Comparison of ENCODE assay signal across 14 cellular contexts in the genomic region with DNA sequence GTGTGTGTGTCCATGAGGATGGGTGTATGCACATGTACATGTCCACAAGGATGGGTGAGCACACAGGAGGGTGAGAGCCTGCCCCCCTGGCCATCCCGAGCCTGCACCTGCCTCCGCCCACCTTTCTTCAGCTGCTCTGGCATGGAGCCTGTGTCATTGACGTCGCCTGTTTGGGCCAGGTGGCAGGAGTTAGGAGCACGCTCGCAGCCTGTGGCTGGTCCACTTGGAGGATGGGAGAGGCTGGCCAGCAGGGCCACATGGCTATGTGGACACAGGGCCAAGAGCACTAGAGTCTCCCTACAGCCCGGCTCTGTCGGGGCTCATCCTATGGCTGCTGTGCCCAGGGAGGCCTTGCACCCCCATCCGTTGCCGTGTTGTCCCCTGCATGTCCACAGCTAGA. TPM values are rescaled to one million over a fixed set of nuclear protein-coding genes. Genes with fewer than 3 reads are reported as not detected.
DNase-seq lines count a peak whose midpoint lies in the region; ATAC-seq and TF ChIP-seq lines count a peak whose summit lies in the region.
"Had no signal": no experiment of that assay in that cellular context is flagged by ENCODE, and none has a peak within 500 bp of the region (broad histone marks: within the 10 kb centered on the region; RNA-seq: fewer than 3 reads in every experiment).

No MANE protein-coding gene starts in this region.

- no peak for ATAC-seq in HG03469 (IDR thresholded peaks at IDR 0.05; ENCODE audit: unreplicated experiment)
- ATAC-seq: activated CD4-positive, alpha-beta T cell treated with anti-CD3 and anti-CD28 coated beads for 36 hours; left lung had no signal

- no peak for TF ChIP-seq POLR2A in tibial nerve (IDR thresholded peaks at IDR 0.05)

- H3K27me3 ChIP-seq in esophagus (ENCODE audit: control insufficient read depth in 1 of 2, insufficient read depth in 2 of 2, low read length in 2 of 2) (no peaks in the 10 kb centered on the region), tibial nerve (no peaks in the 10 kb centered on the region)

- DNase-seq in NCI-H2081 (lab: John Stamatoyannopoulos, UW), result peak; percentile 30 to 59
- no peak for DNase-seq in NCI-H2081 treated with DMSO at 0.1 percent for 48 hours (lab: John Stamatoyannopoulos, UW)
- DNase-seq in NCI-H345 (lab: John Stamatoyannopoulos, UW), result peak; percentile 77
- DNase-seq in tibial nerve (ENCODE audit: low spot score in 2 of 2), result no peak
- DNase-seq in activated effector memory CD4-positive, alpha-beta T cell treated with Interleukin-2 at 50 U/mL for 16 hours, result no peak
- no peak for DNase-seq in stimulated activated CD4-positive, alpha-beta T cell treated with anti-CD3 and anti-CD28 coated beads, Interleukin-2, amount 100 ng/mL, for 48 hours
- DNase-seq: activated CD4-positive, alpha-beta T cell treated with anti-CD3 and anti-CD28 coated beads for 36 hours; Caco-2; hypothalamus; left lung; NCI-H524; T-helper 2 cell had no signal

- TF ChIP-seq EP300 in tibial nerve (IDR thresholded peaks at IDR 0.05), result no peak

- H3K4me1 ChIP-seq in esophagus (ENCODE audit: control insufficient read depth in 2 of 2, insufficient read depth in 2 of 2, low read length in 1 of 2), result peaks cover 14 to 58% of the 10 kb centered on the region in 2 donors
- H3K4me1 ChIP-seq in tibial nerve, result peaks cover 0 to 72% (median 40%) of the 10 kb centered on the region in 4 donors

- H3K36me3 ChIP-seq in esophagus (ENCODE audit: control insufficient read depth in 2 of 2, insufficient read depth in 2 of 2, low read length in 1 of 2), result no peaks in the 10 kb centered on the region
- H3K36me3 ChIP-seq in tibial nerve, result no peaks in the 10 kb centered on the region
- H3K36me3 ChIP-seq: left lung had no signal

- H3K9me3 ChIP-seq in esophagus (ENCODE audit: control insufficient read depth in 2 of 2, insufficient read depth in 1 of 2, low read depth in 1 of 2, low read length in 1 of 2) (no peaks in the 10 kb centered on the region), tibial nerve (no peaks in the 10 kb centered on the region)
- H3K9me3 ChIP-seq: Caco-2, left lung had no signal

- TF ChIP-seq CTCF in tibial nerve (IDR thresholded peaks at IDR 0.05), result no peak

- 64 to 68% methylated on average over 10 of the region's 10 CpGs for WGBS in esophagus, 2 donors
- WGBS in tibial nerve, 2 donors, result 62 to 77% methylated on average over 7 to 10 of the region's 10 CpGs

- peak overlapping the region; percentile 75 to 80 for H3K27ac ChIP-seq in esophagus (ENCODE audit: low read depth in 2 of 2, low read length in 1 of 2)
- peak overlapping the region in 3 of 4 donors; percentile 53 to 89 (median 81) for H3K27ac ChIP-seq in tibial nerve

- no peak overlapping the region for H3K4me3 ChIP-seq in esophagus (ENCODE audit: low read depth in 1 of 2, low read length in 2 of 2)
- H3K4me3 ChIP-seq in tibial nerve, result no peak overlapping the region
- H3K4me3 ChIP-seq: left lung had no signal

RNA-seq across cellular contexts. Expression of gene BAHCC1, which starts 21.4 kb away (rescaled TPM):
- polyA plus RNA-seq in esophagus, result 1 to 10 TPM; 3.0 to 9.1 TPM
- 10 to 100 TPM; 15.1 to 38.7 (median 27.4) TPM for total RNA-seq in tibial nerve

Comparison
In these comparisons a context has a peak if more than half of its experiments do, and no peak if none do; other contexts are left out.
1. DNase-seq: peak in NCI-H2081 (2 of 2) and NCI-H345 (single experiment); none in NCI-H2081 treated with DMSO at 0.1 percent for 48 hours (single experiment), tibial nerve (0 of 2), activated effector memory CD4-positive, alpha-beta T cell treated with Interleukin-2 at 50 U/mL for 16 hours (single experiment) and stimulated activated CD4-positive, alpha-beta T cell treated with anti-CD3 and anti-CD28 coated beads, Interleukin-2, amount 100 ng/mL, for 48 hours (0 of 2).